Comparison of ENCODE assay signal across 21 cellular contexts in the genomic region with DNA sequence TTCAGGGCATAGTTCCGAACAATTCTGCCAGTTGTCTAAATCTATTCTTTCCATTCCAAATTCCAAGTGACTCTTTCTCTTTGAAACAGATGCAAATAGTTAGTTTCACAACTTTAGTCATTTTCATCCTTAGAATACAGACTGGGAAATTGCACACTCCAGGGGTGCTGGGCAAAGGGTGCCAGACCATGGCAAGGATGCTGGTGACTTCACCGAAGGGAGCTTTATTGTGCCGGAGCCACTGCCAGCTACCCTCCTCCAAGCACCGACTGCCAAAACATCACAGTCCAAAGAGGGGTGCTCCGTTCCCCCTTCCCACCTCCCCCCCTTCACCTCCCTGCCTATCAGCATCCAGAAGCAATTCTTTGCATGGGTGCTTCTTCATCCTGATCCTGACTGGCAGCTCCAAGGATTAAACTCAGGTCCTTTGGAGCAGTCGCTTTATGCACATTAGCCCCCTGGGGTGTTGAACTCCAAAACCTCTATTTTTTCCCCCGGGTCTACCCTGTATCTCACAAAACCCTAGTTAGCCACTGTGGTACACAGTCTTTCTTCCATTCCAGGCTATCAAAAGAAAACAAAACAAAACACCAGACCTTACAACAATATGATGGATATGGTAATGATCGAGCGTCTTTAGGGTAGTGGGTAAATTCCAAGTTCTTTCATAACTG.
"Had no signal": no experiment of that assay in that cellular context is flagged by ENCODE, and none has a peak within 500 bp of the region (broad histone marks: within the 10 kb centered on the region; RNA-seq: fewer than 3 reads in every experiment).

No MANE protein-coding gene starts in this region.

- ATAC-seq: heart right ventricle; natural killer cell treated with Interleukin-12 subunit alpha and Interleukin-12 subunit beta and Interleukin-15 and Interleukin-18, amount 100 ng/mL, for 72 hours; WTC11 had no signal

- H3K27me3 ChIP-seq: heart right ventricle, sigmoid colon, thyroid gland had no signal

- H3K27me3 Mint-ChIP-seq: activated naive CD4-positive, alpha-beta T cell treated with anti-CD3 and anti-CD28 coated beads, Interleukin-2, amount 50 U/mL, for 24 hours; central memory CD8-positive, alpha-beta T cell; natural killer cell treated with Interleukin-12 subunit alpha and Interleukin-12 subunit beta and Interleukin-15 and Interleukin-18, amount 100 ng/mL, for 72 hours had no signal

- H3K4me1 Mint-ChIP-seq: activated naive CD4-positive, alpha-beta T cell treated with anti-CD3 and anti-CD28 coated beads, Interleukin-2, amount 50 U/mL, for 24 hours; central memory CD8-positive, alpha-beta T cell had no signal

- H3K4me1 ChIP-seq: breast epithelium, heart right ventricle, left ventricle myocardium inferior, thyroid gland had no signal

- H3K36me3 Mint-ChIP-seq: activated naive CD4-positive, alpha-beta T cell treated with anti-CD3 and anti-CD28 coated beads, Interleukin-2, amount 50 U/mL, for 24 hours; natural killer cell treated with Interleukin-12 subunit alpha and Interleukin-12 subunit beta and Interleukin-15 and Interleukin-18, amount 100 ng/mL, for 72 hours had no signal

- H3K27ac Mint-ChIP-seq: activated naive CD4-positive, alpha-beta T cell treated with anti-CD3 and anti-CD28 coated beads, Interleukin-2, amount 50 U/mL, for 24 hours; natural killer cell treated with Interleukin-12 subunit alpha and Interleukin-12 subunit beta and Interleukin-15 and Interleukin-18, amount 100 ng/mL, for 72 hours had no signal

- H3K9me3 ChIP-seq: breast epithelium, heart right ventricle, left ventricle myocardium inferior, sigmoid colon, thyroid gland had no signal

- H3K4me3 ChIP-seq: breast epithelium, heart right ventricle, left ventricle myocardium inferior, sigmoid colon, smooth muscle cell, thyroid gland had no signal

- H3K27ac ChIP-seq: breast epithelium, epithelial cell of prostate, heart right ventricle, left ventricle myocardium inferior, thyroid gland had no signal

- H3K36me3 ChIP-seq: breast epithelium, heart right ventricle, left ventricle myocardium inferior, sigmoid colon, thyroid gland had no signal

- H3K9me3 Mint-ChIP-seq: activated naive CD4-positive, alpha-beta T cell treated with anti-CD3 and anti-CD28 coated beads, Interleukin-2, amount 50 U/mL, for 24 hours; central memory CD8-positive, alpha-beta T cell; natural killer cell treated with Interleukin-12 subunit alpha and Interleukin-12 subunit beta and Interleukin-15 and Interleukin-18, amount 100 ng/mL, for 72 hours; WTC11 had no signal

- DNase-seq: activated gamma-delta T cell treated with Interleukin-2 at 50 U/mL for 16 hours; activated T-cell treated with anti-CD3 and anti-CD28 coated beads, Interleukin-2, amount 50 U/mL, for 1 hour; anterior cingulate cortex; heart right ventricle; kidney glomerular epithelial cell; left ventricle myocardium inferior; midbrain; posterior cingulate gyrus; sigmoid colon; stimulated activated CD4-positive, alpha-beta T cell treated with anti-CD3 and anti-CD28 coated beads, Interleukin-15, amount 100 ng/mL, for 24 hours; stimulated activated CD4-positive, alpha-beta T cell treated with anti-CD3 and anti-CD28 coated beads, Interleukin-4, amount 100 ng/mL, for 1 hour; stimulated activated naive CD4-positive, alpha-beta T cell treated with Interleukin-2 at 50 U/mL for 16 hours; T1000; thyroid gland had no signal

- H3K4me3 Mint-ChIP-seq: activated naive CD4-positive, alpha-beta T cell treated with anti-CD3 and anti-CD28 coated beads, Interleukin-2, amount 50 U/mL, for 24 hours; central memory CD8-positive, alpha-beta T cell; natural killer cell treated with Interleukin-12 subunit alpha and Interleukin-12 subunit beta and Interleukin-15 and Interleukin-18, amount 100 ng/mL, for 72 hours; WTC11 had no signal
